Comparison of ENCODE assay signal across 7 cellular contexts in the genomic region with DNA sequence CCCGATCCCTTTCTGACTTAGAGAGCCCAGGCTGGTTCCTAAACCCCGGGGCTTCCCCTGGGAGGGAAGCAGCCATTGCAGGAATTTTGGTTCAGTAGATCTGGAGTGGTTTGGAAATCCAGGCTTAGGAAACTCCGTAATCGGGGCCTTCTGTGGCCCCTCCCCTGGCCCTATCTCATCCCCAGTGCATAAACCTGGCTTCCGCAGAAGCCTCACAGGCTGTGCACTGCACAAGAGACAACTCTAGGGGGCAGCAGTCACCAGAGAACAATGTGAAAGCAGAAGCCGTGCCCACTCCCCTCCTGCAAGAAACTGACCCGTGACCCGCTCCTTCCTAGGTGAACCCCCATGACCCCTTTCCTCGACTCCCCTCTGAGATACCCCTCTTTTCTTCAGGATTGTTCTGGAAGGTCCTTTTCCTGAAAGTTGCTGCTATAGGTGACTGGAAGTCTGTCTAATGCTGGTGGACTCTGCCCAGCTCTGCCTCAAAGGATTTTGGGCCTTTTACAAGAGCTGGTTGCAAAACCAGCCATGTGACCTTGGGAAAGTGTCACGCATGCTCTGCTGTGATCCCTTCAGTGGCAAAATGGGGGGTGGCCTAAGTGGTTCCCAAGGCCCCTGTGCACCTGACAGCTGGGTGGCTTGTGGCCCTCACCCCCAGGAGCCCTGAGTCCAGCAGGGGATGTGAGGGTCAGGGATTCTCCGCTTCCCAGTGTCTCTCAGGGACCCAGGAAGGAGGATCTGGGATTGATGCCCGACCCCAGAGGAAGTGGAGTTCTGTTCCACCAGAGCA. TPM values are rescaled to one million over a fixed set of nuclear protein-coding genes. Genes with fewer than 3 reads are reported as not detected.
DNase-seq lines count a peak whose midpoint lies in the region; ATAC-seq and TF ChIP-seq lines count a peak whose summit lies in the region.

No MANE protein-coding gene starts in this region.

- H3K4me1 ChIP-seq in cardiac muscle cell (ENCODE audit: low read depth) (no peaks in the 10 kb centered on the region), trophoblast cell (ENCODE audit: control insufficient read depth in 1 of 2, insufficient read depth in 2 of 2, low read length in 2 of 2) (peaks cover 6 to 13% of the 10 kb centered on the region in 2 experiments)

- H3K14ac ChIP-seq in trophoblast cell (ENCODE audit: low read length), result no peak overlapping the region

- H3K18ac ChIP-seq in trophoblast cell (ENCODE audit: low read length), result no peak overlapping the region

- H4K12ac ChIP-seq in trophoblast cell (ENCODE audit: low read depth, low read length), result no peak overlapping the region

- H2BK12ac ChIP-seq in trophoblast cell (ENCODE audit: low read length), result no peak overlapping the region

- WGBS in trophoblast cell (ENCODE audit: extremely low coverage, insufficient coverage, insufficient read length), result no CpG with 5 or more reads among the region's 12 CpGs

- no peak overlapping the region for H2AK5ac ChIP-seq in trophoblast cell (ENCODE audit: low read length)

- no peak overlapping the region for H3K9ac ChIP-seq in trophoblast cell (ENCODE audit: low read length)

- H2AFZ ChIP-seq in trophoblast cell (ENCODE audit: insufficient read depth, low read length, poor library complexity), result peak overlapping the region; percentile 42

- H3K9me3 Mint-ChIP-seq in activated naive CD4-positive, alpha-beta T cell treated with anti-CD3 and anti-CD28 coated beads, Interleukin-2, amount 50 U/mL, for 72 hours, result no peaks in the 10 kb centered on the region

- no peak overlapping the region for H4K91ac ChIP-seq in trophoblast cell (ENCODE audit: low read depth, low read length)

- H3K27ac ChIP-seq in cardiac muscle cell, result no peak overlapping the region
- H3K27ac ChIP-seq in trophoblast cell (ENCODE audit: low read depth, low read length), result no peak overlapping the region

- ATAC-seq in activated naive CD4-positive, alpha-beta T cell treated with anti-CD3 and anti-CD28 coated beads, Interleukin-2, amount 50 U/mL, for 72 hours, result peak; percentile 86 to 89

- H3K4ac ChIP-seq in trophoblast cell (ENCODE audit: low read depth, low read length), result no peak overlapping the region

- no peaks in the 10 kb centered on the region for H3K9me3 ChIP-seq in cardiac muscle cell (ENCODE audit: low read depth)
- H3K9me3 ChIP-seq in trophoblast cell (ENCODE audit: insufficient read depth, low read depth, low read length), result peaks cover 3% of the 10 kb centered on the region

- no peak overlapping the region for H2BK5ac ChIP-seq in trophoblast cell (ENCODE audit: low read depth, low read length, poor library complexity)

- H3K23ac ChIP-seq in trophoblast cell (ENCODE audit: low read length), result no peak overlapping the region

- in situ Hi-C loops in GM13976 (cut with MboI; ENCODE audit: low sequenced_read_pairs, unreplicated experiment), result no loop called here

- H3K27ac Mint-ChIP-seq in activated naive CD4-positive, alpha-beta T cell treated with anti-CD3 and anti-CD28 coated beads, Interleukin-2, amount 50 U/mL, for 72 hours, result no peak overlapping the region

- H3K27me3 ChIP-seq in cardiac muscle cell (peaks cover 25% of the 10 kb centered on the region), trophoblast cell (ENCODE audit: insufficient read depth, low read length) (peaks cover 8% of the 10 kb centered on the region)

- DNase-seq in GM13976 (ENCODE audit: low spot score) (peak; percentile 74), NOMO-1 treated with DMSO at 0.1 percent for 48 hours (lab: John Stamatoyannopoulos, UW; ENCODE audit: unreplicated experiment) (peak; percentile 68), cardiac muscle cell (ENCODE audit: low read depth in 1 of 2, low spot score in 1 of 2) (peak; percentile 67 to 76), trophoblast cell (peak; percentile 40 to 68), LoVo (ENCODE audit: low spot score) (no peak)
- DNase-seq in activated naive CD4-positive, alpha-beta T cell treated with anti-CD3 and anti-CD28 coated beads, Interleukin-2, amount 50 U/mL, for 72 hours (ENCODE audit: low spot score in 2 of 2), result peak in 1 of 2 donors; percentile 72
- DNase-seq in NK-92 treated with Interleukin-12 subunit alpha and Interleukin-12 subunit beta, amount 100 ng/mL, for 24 hours (lab: John Stamatoyannopoulos, UW), result no peak

- H2BK120ac ChIP-seq in trophoblast cell (ENCODE audit: insufficient read depth, low read length, poor library complexity), result no peak overlapping the region

- H4K8ac ChIP-seq in trophoblast cell (ENCODE audit: low read depth, low read length), result no peak overlapping the region

- peak overlapping the region; percentile 37 for H3K4me3 ChIP-seq in cardiac muscle cell
- H3K4me3 ChIP-seq in trophoblast cell (ENCODE audit: low read depth, low read length), result peak overlapping the region; percentile 62

- no peaks in the 10 kb centered on the region for H3K36me3 Mint-ChIP-seq in activated naive CD4-positive, alpha-beta T cell treated with anti-CD3 and anti-CD28 coated beads, Interleukin-2, amount 50 U/mL, for 72 hours

- peak; percentile 69 for TF ChIP-seq CTCF in GM13976 (IDR thresholded peaks at IDR 0.05; ENCODE audit: borderline replicate concordance, control extremely low read depth, extremely low read depth, insufficient read depth, missing control alignments)
- peak; percentile 81 for TF ChIP-seq CTCF in cardiac muscle cell (IDR thresholded peaks at IDR 0.05; ENCODE audit: low read depth, low read length)

- H3K4me2 ChIP-seq in trophoblast cell (ENCODE audit: low read length), result peak overlapping the region; percentile 86

- H3K36me3 ChIP-seq in cardiac muscle cell, result no peaks in the 10 kb centered on the region
- no peaks in the 10 kb centered on the region for H3K36me3 ChIP-seq in trophoblast cell (ENCODE audit: control insufficient read depth in 1 of 2, insufficient read depth in 2 of 2, low read length in 2 of 2)

- no peaks in the 10 kb centered on the region for H3K79me2 ChIP-seq in trophoblast cell (ENCODE audit: control insufficient read depth, insufficient read depth, low read length, poor library complexity)

- no peaks in the 10 kb centered on the region for H3K79me1 ChIP-seq in trophoblast cell (ENCODE audit: low read length)

RNA-seq across cellular contexts. Expression of a gene that starts 14.4 kb away (rescaled TPM):
- total RNA-seq in activated naive CD4-positive, alpha-beta T cell treated with anti-CD3 and anti-CD28 coated beads, Interleukin-2, amount 50 U/mL, for 72 hours, result under 1 TPM in 1 of 2 donors, not detected in 1; 0.19 TPM
- 1.1 TPM in 1 of 2 replicates, not detected in the other for total RNA-seq in cardiac muscle cell
- 0.54 and 3.7 TPM in 2 replicates for polyA plus RNA-seq in cardiac muscle cell
- 0.30 and 0.39 TPM in 2 replicates for polyA plus RNA-seq in trophoblast cell (2013)

RNA-seq across cellular contexts. Expression of a gene that starts 22.0 kb away (rescaled TPM):
- total RNA-seq in activated naive CD4-positive, alpha-beta T cell treated with anti-CD3 and anti-CD28 coated beads, Interleukin-2, amount 50 U/mL, for 72 hours, result not detected
- 0.18 and 0.33 TPM in 2 replicates for total RNA-seq in cardiac muscle cell
- polyA plus RNA-seq in cardiac muscle cell, result 0.12 TPM in 1 of 2 replicates, not detected in the other
- polyA plus RNA-seq in trophoblast cell (2013), result 1.2 and 1.4 TPM in 2 replicates

Comparison
In these comparisons a context has a peak if more than half of its experiments do, and no peak if none do; other contexts are left out.
1. DNase-seq: peak in GM13976 (single experiment), NOMO-1 treated with DMSO at 0.1 percent for 48 hours (single experiment), cardiac muscle cell (2 of 2) and trophoblast cell (2 of 2); none in NK-92 treated with Interleukin-12 subunit alpha and Interleukin-12 subunit beta, amount 100 ng/mL, for 24 hours (single experiment) and LoVo (single experiment).